In the genomic region with DNA sequence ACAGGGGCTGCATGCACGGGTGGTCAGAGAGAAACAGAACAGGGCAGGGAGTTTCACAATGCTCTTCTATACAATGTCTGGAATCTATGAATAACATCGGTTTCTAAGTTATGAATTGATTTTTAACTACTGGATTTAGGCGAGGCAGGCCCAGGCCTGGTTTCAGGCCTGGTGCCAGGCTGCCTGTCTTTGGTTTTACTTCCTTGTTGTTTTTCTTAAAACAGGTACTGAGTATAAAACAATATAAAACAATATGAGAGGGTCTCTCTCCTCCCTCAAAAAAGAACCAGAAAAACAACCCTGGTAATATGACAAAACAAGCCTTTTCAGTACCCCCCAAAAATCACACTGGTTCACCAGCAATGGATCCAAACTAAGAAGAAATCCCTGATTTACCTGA, we compare ENCODE assay signal across 8 cellular contexts.
A peak's percentile ranks its signal among the peaks of the same experiment; 100 is the strongest.
DNase-seq lines count a peak whose midpoint lies in the region; ATAC-seq, FAIRE-seq and TF ChIP-seq lines count a peak whose summit lies in the region.
"Not testable (repeated sequence)": the region's sequence is repeated elsewhere in the genome, so short reads cannot be mapped to it uniquely, and the experiment has no call there.

No MANE protein-coding gene starts in this region.

- not testable (repeated sequence) for H4K8ac ChIP-seq in H1 (ENCODE audit: extremely low read depth, insufficient read depth, low read length); mesendoderm (ENCODE audit: low read depth, low read length)

- intact Hi-C loops in PC-9 (cut with micrococcal nuclease; ENCODE audit: unreplicated experiment), result not testable (repeated sequence)

- not testable (repeated sequence) for H2BK20ac ChIP-seq in H1 (ENCODE audit: low read length)

- H4K5ac ChIP-seq in H1 (ENCODE audit: insufficient read length, low read depth, low read length); mesendoderm (ENCODE audit: low read length): not testable (repeated sequence)

- H3K27ac ChIP-seq in GM23338 (ENCODE audit: low read depth), result 0 out of 2 replicates have a peak overlapping the region, but pooled peaks have one; percentile 57
- not testable (repeated sequence) for H3K27ac ChIP-seq in PC-9; H1 (ENCODE audit: low read depth, low read length); mesendoderm (ENCODE audit: low read depth, low read length)
- H3K27ac ChIP-seq in neural progenitor cell, result peak overlapping the region; percentile 70
- peak overlapping the region; percentile 59 for H3K27ac ChIP-seq in urinary bladder (ENCODE audit: low read depth)

- not testable (repeated sequence) for H3K36me3 ChIP-seq in GM23338 (ENCODE audit: insufficient read depth); PC-9 (ENCODE audit: low read depth); H1 (ENCODE audit: control insufficient read depth in 2 of 4, insufficient read depth in 4 of 4, low read length in 3 of 4); mesendoderm (ENCODE audit: control insufficient read depth, insufficient read depth, low read length); neural progenitor cell; urinary bladder (ENCODE audit: insufficient read depth)

- H2BK120ac ChIP-seq in H1 (replicated peaks; ENCODE audit: low read depth, low read length); mesendoderm (ENCODE audit: low read depth, low read length): not testable (repeated sequence)

- not testable (repeated sequence) for H3K4me1 ChIP-seq in GM23338 (ENCODE audit: insufficient read depth); PC-9 (replicated peaks; ENCODE audit: insufficient read depth); H1 (replicated peaks in 1 of 4; ENCODE audit: control insufficient read depth in 3 of 4, insufficient read depth in 4 of 4, low read length in 3 of 4); mesendoderm (ENCODE audit: control insufficient read depth, low read depth, low read length); neural progenitor cell; urinary bladder (ENCODE audit: insufficient read depth)

- TF ChIP-seq RAD21 in H1 (IDR thresholded peaks at IDR 0.05 in 1 of 2, conservative IDR thresholded peaks at IDR 0.05 in 1 of 2; ENCODE audit: low read depth in 2 of 2, low read length in 2 of 2), result not testable (repeated sequence)

- not testable (repeated sequence) for H3K4me3 ChIP-seq in GM23338; PC-9; H1 (ENCODE audit: extremely low read depth in 1 of 4, insufficient read depth in 2 of 4, low read depth in 3 of 4, low read length in 4 of 4); mesendoderm (ENCODE audit: low read length); neural progenitor cell; urinary bladder (ENCODE audit: low read depth, low read length)

- not testable (repeated sequence) for H3K27ac Mint-ChIP-seq in GM23338, neural progenitor cell

- not testable (repeated sequence) for H3K27me3 Mint-ChIP-seq in GM23338 (ENCODE audit: insufficient read depth, low read depth, poor library complexity); neural progenitor cell (ENCODE audit: insufficient read depth, low read depth)

- not testable (repeated sequence) for H4K20me1 ChIP-seq in GM23338 (replicated peaks; ENCODE audit: insufficient read depth); PC-9 (ENCODE audit: insufficient read depth); H1 (replicated peaks in 1 of 2; ENCODE audit: control insufficient read depth in 1 of 2, insufficient read depth in 2 of 2, low read length in 2 of 2); neural progenitor cell (ENCODE audit: low read depth)

- H2AK5ac ChIP-seq in H1 (ENCODE audit: low read depth, low read length); mesendoderm (ENCODE audit: low read length): not testable (repeated sequence)

- not testable (repeated sequence) for H3K79me2 ChIP-seq in GM23338 (replicated peaks; ENCODE audit: insufficient read depth); PC-9 (ENCODE audit: low read depth); H1 (ENCODE audit: control insufficient read depth in 1 of 2, insufficient read depth in 2 of 2, low read length in 2 of 2); mesendoderm (ENCODE audit: control insufficient read depth, insufficient read depth, low read length); neural progenitor cell (ENCODE audit: low read depth)

- not testable (repeated sequence) for H3K79me1 ChIP-seq in H1 (ENCODE audit: low read depth, low read length); mesendoderm (ENCODE audit: low read length)

- H3K56ac ChIP-seq in H1 (replicated peaks; ENCODE audit: insufficient read length, low read depth, low read length); mesendoderm (ENCODE audit: low read length): not testable (repeated sequence)

- WGBS in H1 (ENCODE audit: extremely low coverage in 1 of 2, insufficient coverage in 1 of 2, insufficient read length in 1 of 2, insufficient replicate concordance in 2 of 2, low coverage in 1 of 2, low lambda C conversion rate in 2 of 2, missing lambda C conversion rate in 1 of 2), 2 experiments, result 42% methylated on average over 3 of the region's 3 CpGs; no CpG with 5 or more reads in 1 of the 2 experiments
- WGBS in mesendoderm (ENCODE audit: extremely low coverage, insufficient coverage, low lambda C conversion rate), result no CpG with 5 or more reads among the region's 3 CpGs
- 69% methylated on average over 2 of the region's 3 CpGs for WGBS in urinary bladder

- not testable (repeated sequence) for DNase-seq in GM23338 (ENCODE audit: low spot score); H1 (ENCODE audit: low read depth in 1 of 2, low spot score in 2 of 2); mesendoderm; neural progenitor cell (ENCODE audit: low spot score)
- DNase-seq in PC-9, result peak in 1 of 2 experiments; percentile 8
- DNase-seq in astrocyte of the hippocampus (ENCODE audit: low read depth, low spot score), result peak; percentile 12

- not testable (repeated sequence) for H3K36me3 Mint-ChIP-seq in GM23338 (ENCODE audit: low read depth); neural progenitor cell

- H3K23me2 ChIP-seq in H1 (ENCODE audit: low read depth, low read length), result not testable (repeated sequence)

- TF ChIP-seq EP300 in H1 (IDR thresholded peaks at IDR 0.05; ENCODE audit: borderline replicate concordance in 1 of 2, low read depth in 2 of 2, low read length in 2 of 2), result not testable (repeated sequence)

- not testable (repeated sequence) for H3K27me3 ChIP-seq in GM23338 (ENCODE audit: insufficient read depth); PC-9 (ENCODE audit: insufficient read depth, low read depth); H1 (replicated peaks in 1 of 4; ENCODE audit: control insufficient read depth in 3 of 4, extremely low read depth in 1 of 4, insufficient read depth in 3 of 4, low read length in 3 of 4); mesendoderm (ENCODE audit: insufficient read depth, low read length, poor library complexity); neural progenitor cell

- TF ChIP-seq CTCF in GM23338 (conservative IDR thresholded peaks at IDR 0.05; ENCODE audit: low read depth in 2 of 2); PC-9 (conservative IDR thresholded peaks at IDR 0.05); H1 (IDR thresholded peaks at IDR 0.05; ENCODE audit: control extremely low read depth in 1 of 3, insufficient read depth in 1 of 3, low read depth in 1 of 3, low read length in 3 of 3); neural progenitor cell (IDR thresholded peaks at IDR 0.05): not testable (repeated sequence)

- H3K4me2 ChIP-seq in GM23338; PC-9; H1 (ENCODE audit: insufficient read depth in 1 of 2, low read depth in 2 of 2, low read length in 2 of 2); mesendoderm (ENCODE audit: low read length); neural progenitor cell: not testable (repeated sequence)

- H2BK12ac ChIP-seq in H1 (ENCODE audit: low read depth, low read length), result not testable (repeated sequence)

- not testable (repeated sequence) for H3K9ac ChIP-seq in H1 (replicated peaks in 1 of 4; ENCODE audit: extremely low read depth in 1 of 4, low read depth in 3 of 4, low read length in 3 of 4); mesendoderm (ENCODE audit: low read length); neural progenitor cell

- FAIRE-seq in H1 (lab: Jason Lieb, UNC), result not testable (repeated sequence)

- TSS peak; percentile 30 for BruUV-seq in PC-9 (replicated peaks; lab: Mats Ljungman, UMichigan)

- TF ChIP-seq POLR2A in H1 (IDR thresholded peaks at IDR 0.05; ENCODE audit: control extremely low read depth in 1 of 2, low read depth in 2 of 2, low read length in 2 of 2), result not testable (repeated sequence)

- CTCF ChIA-PET in PC-9 (lab: Charles Lee), result not testable (repeated sequence)
- CTCF ChIA-PET in H1 (lab: Charles Lee; ENCODE audit: partially characterized antibody), result interaction anchor here (0.6 kb wide), 1 partner anchor 593 kb away, joined by 3 read pairs; no protein-coding TSS in a partner anchor

- H2BK15ac ChIP-seq in H1 (ENCODE audit: low read length); mesendoderm (replicated peaks; ENCODE audit: low read depth): not testable (repeated sequence)

- not testable (repeated sequence) for H3K9me2 ChIP-seq in GM23338 (ENCODE audit: insufficient read depth); PC-9 (ENCODE audit: insufficient read depth)

- POLR2A ChIA-PET in PC-9 (lab: Charles Lee; ENCODE audit: unreplicated experiment); H1 (lab: Charles Lee; ENCODE audit: partially characterized antibody): not testable (repeated sequence)

- H3K4me3 Mint-ChIP-seq in GM23338, neural progenitor cell: not testable (repeated sequence)

- not testable (repeated sequence) for H3K14ac ChIP-seq in H1 (ENCODE audit: insufficient read length)

- H4K91ac ChIP-seq in H1 (replicated peaks; ENCODE audit: insufficient read length, low read length), result not testable (repeated sequence)

- not testable (repeated sequence) for H3K9me3 ChIP-seq in PC-9 (ENCODE audit: insufficient read depth, low read depth); H1 (ENCODE audit: insufficient read depth in 2 of 2, low read depth in 1 of 2, low read length in 1 of 2); neural progenitor cell (ENCODE audit: low read depth)

- not testable (repeated sequence) for H3K23ac ChIP-seq in H1 (ENCODE audit: insufficient read length); mesendoderm (ENCODE audit: low read length)

- H3F3A ChIP-seq in GM23338 (replicated peaks; ENCODE audit: low read depth); PC-9 (ENCODE audit: insufficient read depth, low read depth); neural progenitor cell (ENCODE audit: low read depth): not testable (repeated sequence)

- peaks cover 16% of the 10 kb centered on the region for H3K4me1 Mint-ChIP-seq in GM23338
- peaks cover 15% of the 10 kb centered on the region for H3K4me1 Mint-ChIP-seq in neural progenitor cell

- peak overlapping the region; percentile 35; the same call in 1 of the 2 replicates for H2BK5ac ChIP-seq in H1 (ENCODE audit: low read depth, low read length)
- H2BK5ac ChIP-seq in mesendoderm (ENCODE audit: low read length), result not testable (repeated sequence)

- not testable (repeated sequence) for H3K9me3 Mint-ChIP-seq in GM23338, neural progenitor cell

- H3K4ac ChIP-seq in H1 (replicated peaks; ENCODE audit: insufficient read length, low read depth, low read length); mesendoderm (ENCODE audit: low read depth, low read length): not testable (repeated sequence)

- H3K18ac ChIP-seq in H1 (ENCODE audit: extremely low read depth, low read length), result not testable (repeated sequence)
- H3K18ac ChIP-seq in mesendoderm (ENCODE audit: low read length), result peak overlapping the region; percentile 60

- not testable (repeated sequence) for H2AFZ ChIP-seq in GM23338; PC-9; H1 (ENCODE audit: low read length); neural progenitor cell (replicated peaks)

- ATAC-seq in GM23338, result not testable (repeated sequence)
- peak; percentile 27 for ATAC-seq in esophagus mucosa
